ENCODE assay signal across 2 cellular contexts in genomic region chr2:239586651-239587310, GRCh38.
TF ChIP-seq lines count a peak whose summit lies in the region.

No MANE protein-coding gene starts in this region.

TF ChIP-seq in SK-N-SH treated with all-trans-retinoic acid at 6 μM for 48 hours, 23 proteins besides CTCF, POLR2A, EP300 and RAD21:
- TF ChIP-seq TSHZ2 (CRISPR knock-in tag; IDR thresholded peaks at IDR 0.05) (peak; percentile 67; the same call in 1 of the 2 replicates), CSDC2 (CRISPR knock-in tag; IDR thresholded peaks at IDR 0.05) (no peak), ZNF8 (CRISPR knock-in tag; IDR thresholded peaks at IDR 0.05) (no peak), ZNF70 (CRISPR knock-in tag; IDR thresholded peaks at IDR 0.05) (no peak), GLIS3 (CRISPR knock-in tag; IDR thresholded peaks at IDR 0.05) (no peak), CREB5 (CRISPR knock-in tag; IDR thresholded peaks at IDR 0.05; ENCODE audit: low read depth) (no peak), ZC3H10 (CRISPR knock-in tag; IDR thresholded peaks at IDR 0.05) (no peak), CSRNP3 (CRISPR knock-in tag; IDR thresholded peaks at IDR 0.05) (no peak), PATZ1 (CRISPR knock-in tag; IDR thresholded peaks at IDR 0.05; ENCODE audit: borderline replicate concordance) (no peak), PPARA (CRISPR knock-in tag; IDR thresholded peaks at IDR 0.05; ENCODE audit: borderline replicate concordance) (no peak), RARB (CRISPR knock-in tag; IDR thresholded peaks at IDR 0.05) (no peak), ZNF565 (CRISPR knock-in tag; conservative IDR thresholded peaks at IDR 0.05; ENCODE audit: low read depth) (no peak), ZFP3 (CRISPR knock-in tag; IDR thresholded peaks at IDR 0.05) (no peak), ARNTL (CRISPR knock-in tag; IDR thresholded peaks at IDR 0.05; ENCODE audit: borderline replicate concordance, low read depth) (no peak), TCF4 (CRISPR knock-in tag; IDR thresholded peaks at IDR 0.05; ENCODE audit: borderline replicate concordance) (peak; percentile 75; the same call in 1 of the 2 replicates), ISL1 (CRISPR knock-in tag; IDR thresholded peaks at IDR 0.05) (no peak)

TF ChIP-seq in HepG2, 621 proteins besides CTCF, POLR2A, EP300 and RAD21 (continued from another document):
- TF ChIP-seq E2F5 (CRISPR knock-in tag; conservative IDR thresholded peaks at IDR 0.05) = no peak
- TF ChIP-seq STAG1 (CRISPR knock-in tag; IDR thresholded peaks at IDR 0.05) = peak; percentile 30
- no peak for TF ChIP-seq SRY (CRISPR knock-in tag; IDR thresholded peaks at IDR 0.05)
- TF ChIP-seq ZFX (CRISPR knock-in tag; IDR thresholded peaks at IDR 0.05; ENCODE audit: low read depth) = 0 out of 2 replicates have a peak, but pooled peaks have one; percentile 31
- no peak for TF ChIP-seq ATRX (CRISPR knock-in tag; IDR thresholded peaks at IDR 0.05; ENCODE audit: borderline replicate concordance)
- TF ChIP-seq GFI1 (CRISPR knock-in tag; IDR thresholded peaks at IDR 0.05; ENCODE audit: borderline replicate concordance) = no peak
- peak; percentile 56; the same call in 1 of the 2 replicates for TF ChIP-seq RFX1 (IDR thresholded peaks at IDR 0.05)
- TF ChIP-seq HIVEP1 (CRISPR knock-in tag; IDR thresholded peaks at IDR 0.05) = 0 out of 2 replicates have a peak, but pooled peaks have one; percentile 29
- TF ChIP-seq ZFP41 (CRISPR knock-in tag; IDR thresholded peaks at IDR 0.05; ENCODE audit: borderline replicate concordance) = no peak
- no peak for TF ChIP-seq IRF9 (CRISPR knock-in tag; IDR thresholded peaks at IDR 0.05; ENCODE audit: borderline replicate concordance)
- no peak for TF ChIP-seq ZBTB4 (CRISPR knock-in tag; IDR thresholded peaks at IDR 0.05; ENCODE audit: borderline replicate concordance)
- TF ChIP-seq RXRA (CRISPR knock-in tag; IDR thresholded peaks at IDR 0.05) = no peak
- no peak for TF ChIP-seq CEBPB (IDR thresholded peaks at IDR 0.05; ENCODE audit: borderline replicate concordance, low read depth, low read length)
